ENCODE assay signal across 8 cellular contexts in the genomic region with DNA sequence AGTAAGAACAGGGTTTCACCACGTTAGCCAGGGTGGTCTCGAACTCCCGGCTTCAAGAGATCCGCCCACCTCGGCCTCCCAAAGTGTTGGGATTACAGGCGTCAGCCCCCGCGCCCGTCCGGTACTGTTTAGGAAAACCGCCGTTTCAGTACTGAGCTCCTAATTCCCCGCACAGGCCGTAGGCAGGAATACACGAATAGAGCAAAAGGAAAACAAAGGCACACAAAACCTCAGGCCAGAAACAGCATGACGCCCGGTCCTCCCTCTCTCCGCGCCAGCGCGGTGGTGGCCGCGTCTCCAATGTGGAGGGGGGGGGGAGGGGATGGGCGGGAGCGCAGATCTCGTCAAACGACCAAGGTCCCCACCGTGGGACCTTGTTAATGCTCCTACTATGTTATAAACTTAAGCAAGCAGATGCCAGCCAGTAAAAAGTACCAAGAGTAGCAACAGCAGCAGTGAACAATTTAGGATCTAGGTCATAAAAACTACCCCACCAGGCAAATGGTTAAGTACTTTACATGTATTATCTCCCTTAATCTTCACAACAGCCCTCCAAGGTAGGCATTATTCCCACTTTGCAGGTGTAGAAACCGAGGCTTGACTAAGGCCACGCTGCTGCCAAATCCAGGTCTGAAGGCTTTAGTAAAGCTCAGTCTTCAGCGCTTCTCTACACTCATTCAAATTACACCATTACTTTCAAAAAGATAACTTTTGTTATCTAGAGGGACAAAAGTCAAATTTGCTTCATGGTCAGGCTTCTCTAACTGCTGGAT. TPM values are rescaled to one million over a fixed set of nuclear protein-coding genes. Genes with fewer than 3 reads are reported as not detected.
DNase-seq lines count a peak whose midpoint lies in the region; ATAC-seq and TF ChIP-seq lines count a peak whose summit lies in the region.

No MANE protein-coding gene starts in this region.

- intact Hi-C loops in activated CD4-positive, alpha-beta T cell treated with anti-CD3 and anti-CD28 coated beads for 36 hours (cut with DNase I, micrococcal nuclease) = loop anchor here (1.0 to 5.0 kb wide), 14 partner anchors 19 to 1061 kb away; partner anchors contain the start of genes CKS1B (in 1 of the 2), IL6R (in 1 of the 2), PBXIP1 (in 1 of the 2) and PMVK (in 1 of the 2)
- intact Hi-C loops in left lung (cut with DNase I) = no loop called here

- H3K4me3 ChIP-seq in left lung = peak overlapping the region; percentile 81 to 87

- H3K27ac Mint-ChIP-seq in activated CD4-positive, alpha-beta T cell treated with anti-CD3 and anti-CD28 coated beads for 36 hours = peak overlapping the region; percentile 99

- H3K9me3 Mint-ChIP-seq in activated CD4-positive, alpha-beta T cell treated with anti-CD3 and anti-CD28 coated beads for 36 hours (ENCODE audit: low read depth) = no peaks in the 10 kb centered on the region

- POLR2A ChIA-PET in activated CD4-positive, alpha-beta T cell treated with anti-CD3 and anti-CD28 coated beads for 36 hours (lab: Charles Lee) = interaction anchor here (1.0 kb wide), 1 partner anchor 15 kb away, joined by 3 read pairs; no protein-coding TSS in a partner anchor

- CTCF ChIA-PET in activated CD4-positive, alpha-beta T cell treated with anti-CD3 and anti-CD28 coated beads for 36 hours (lab: Charles Lee) = interaction anchor here (0.6 to 2.4 kb wide), 4 partner anchors 9 to 347 kb away, joined by 3 to 18 read pairs (median 4); partner anchors contain the start of gene PBXIP1

- H3K4me3 Mint-ChIP-seq in activated CD4-positive, alpha-beta T cell treated with anti-CD3 and anti-CD28 coated beads for 36 hours = peak overlapping the region; percentile 95

- no peaks in the 10 kb centered on the region for H3K27me3 ChIP-seq in left lung

- peak; percentile 20 for DNase-seq in NOMO-1 treated with DMSO at 0.1 percent for 48 hours (lab: John Stamatoyannopoulos, UW; ENCODE audit: unreplicated experiment)
- DNase-seq in NOMO-1 treated with dmso at 0.1 percent for 144 hours (lab: John Stamatoyannopoulos, UW; ENCODE audit: unreplicated experiment) = no peak
- peak; percentile 48 for DNase-seq in NCI-H2107 (lab: John Stamatoyannopoulos, UW)
- DNase-seq in activated CD4-positive, alpha-beta T cell treated with anti-CD3 and anti-CD28 coated beads for 36 hours = peak; percentile 64
- DNase-seq in dermis blood vessel endothelial cell = peak; percentile 64
- peak; percentile 50 to 77 for DNase-seq in left lung
- DNase-seq in stimulated activated CD4-positive, alpha-beta T cell treated with anti-CD3 and anti-CD28 coated beads, Interleukin-2, amount 100 ng/mL, for 4 hours (ENCODE audit: low read depth) = peak; percentile 13

- peak overlapping the region; percentile 97 to 99 for H3K27ac ChIP-seq in left lung

- no peak for ATAC-seq in activated CD4-positive, alpha-beta T cell treated with anti-CD3 and anti-CD28 coated beads for 36 hours
- ATAC-seq in left lung (peak; percentile 68), HG03045 (IDR thresholded peaks at IDR 0.05; ENCODE audit: unreplicated experiment) (no peak)

- peaks cover 67% of the 10 kb centered on the region for H3K4me1 Mint-ChIP-seq in activated CD4-positive, alpha-beta T cell treated with anti-CD3 and anti-CD28 coated beads for 36 hours

- no peak for TF ChIP-seq CTCF in left lung (IDR thresholded peaks at IDR 0.05)

- H3K36me3 ChIP-seq in left lung = no peaks in the 10 kb centered on the region

- H3K4me1 ChIP-seq in left lung = peaks cover 17 to 53% of the 10 kb centered on the region in 2 donors

- peaks cover 41% of the 10 kb centered on the region for H3K36me3 Mint-ChIP-seq in activated CD4-positive, alpha-beta T cell treated with anti-CD3 and anti-CD28 coated beads for 36 hours (ENCODE audit: low read depth)

- no peaks in the 10 kb centered on the region for H3K9me3 ChIP-seq in left lung

- H3K27me3 Mint-ChIP-seq in activated CD4-positive, alpha-beta T cell treated with anti-CD3 and anti-CD28 coated beads for 36 hours = no peaks in the 10 kb centered on the region

RNA-seq across cellular contexts. Expression of gene ADAR, which starts 0.7 kb away (rescaled TPM):
- total RNA-seq in activated CD4-positive, alpha-beta T cell treated with anti-CD3 and anti-CD28 coated beads for 36 hours = 100 to 1,000 TPM; 310 to 332 TPM
- total RNA-seq in dermis blood vessel endothelial cell (85.4 and 108 TPM in 2 replicates), left lung (100 to 1,000 TPM; 168 to 197 TPM)

RNA-seq across cellular contexts. Expression of gene CHRNB2, which starts 41.1 kb away (rescaled TPM):
- total RNA-seq in activated CD4-positive, alpha-beta T cell treated with anti-CD3 and anti-CD28 coated beads for 36 hours = under 1 TPM in 1 of 2 experiments, not detected in 1; 0.07 TPM
- total RNA-seq in dermis blood vessel endothelial cell (under 0.01 TPM in 1 of 2 replicates, not detected in the other), left lung (under 1 TPM in 1 of 2 donors, not detected in 1; 0.09 TPM)

RNA-seq across cellular contexts. Expression of gene UBE2Q1, which starts 50.2 kb away (rescaled TPM):
- 100 to 1,000 TPM in 1 of 2 experiments, 10 to 100 TPM in 1; 89.3 to 101 TPM for total RNA-seq in activated CD4-positive, alpha-beta T cell treated with anti-CD3 and anti-CD28 coated beads for 36 hours
- 41.7 and 58.8 TPM in 2 replicates for total RNA-seq in dermis blood vessel endothelial cell
- 10 to 100 TPM; 87.0 to 90.8 TPM for total RNA-seq in left lung

Comparison
In these comparisons a context has a peak if more than half of its experiments do, and no peak if none do; other contexts are left out.
1. intact Hi-C loops: an anchor here in activated CD4-positive, alpha-beta T cell treated with anti-CD3 and anti-CD28 coated beads for 36 hours (1.0 to 5.0 kb wide); none called in left lung.